In genomic region chr2:210617732-210618330, GRCh38 we compare ENCODE assay signal across 9 cellular contexts.
DNase-seq lines count a peak whose midpoint lies in the region; ATAC-seq and TF ChIP-seq lines count a peak whose summit lies in the region.
"Had no signal": no experiment of that assay in that cellular context is flagged by ENCODE, and none has a peak within 500 bp of the region (broad histone marks: within the 10 kb centered on the region; RNA-seq: fewer than 3 reads in every experiment).

No MANE protein-coding gene starts in this region.

- no peaks in the 10 kb centered on the region for H3K36me3 ChIP-seq in osteoblast (ENCODE audit: insufficient read depth, low read length)

- no peaks in the 10 kb centered on the region for H3K36me3 Mint-ChIP-seq in activated CD8-positive, alpha-beta memory T cell treated with anti-CD3 and anti-CD28 coated beads, Interleukin-2, amount 10 ng/mL, durations not matched to agents 7 days and 5 days
- H3K36me3 Mint-ChIP-seq: naive thymus-derived CD8-positive, alpha-beta T cell had no signal

- no peak overlapping the region for H3K27ac ChIP-seq in HL-60 (replicated peaks)
- H3K27ac ChIP-seq in osteoblast (ENCODE audit: low read depth, low read length) = no peak overlapping the region

- no peaks in the 10 kb centered on the region for H3K27me3 Mint-ChIP-seq in activated CD8-positive, alpha-beta memory T cell treated with anti-CD3 and anti-CD28 coated beads, Interleukin-2, amount 10 ng/mL, durations not matched to agents 7 days and 5 days

- H3K4me3 Mint-ChIP-seq in activated CD8-positive, alpha-beta memory T cell treated with anti-CD3 and anti-CD28 coated beads, Interleukin-2, amount 10 ng/mL, durations not matched to agents 7 days and 5 days = no peak overlapping the region
- H3K4me3 Mint-ChIP-seq: naive thymus-derived CD8-positive, alpha-beta T cell had no signal

- no peak overlapping the region for H3K27ac Mint-ChIP-seq in activated CD8-positive, alpha-beta memory T cell treated with anti-CD3 and anti-CD28 coated beads, Interleukin-2, amount 10 ng/mL, durations not matched to agents 7 days and 5 days
- H3K27ac Mint-ChIP-seq: naive thymus-derived CD8-positive, alpha-beta T cell had no signal

- CTCF ChIA-PET in activated CD8-positive, alpha-beta memory T cell treated with anti-CD3 and anti-CD28 coated beads, Interleukin-2, amount 10 ng/mL, durations not matched to agents 7 days and 5 days (lab: Charles Lee) = interaction anchor here (0.7 to 0.9 kb wide), 2 partner anchors 18 to 540 kb away, joined by 3 to 4 read pairs; no protein-coding TSS in a partner anchor

- H2AFZ ChIP-seq in osteoblast (ENCODE audit: low read length) = no peak overlapping the region

- TF ChIP-seq CTCF in GM20000 (IDR thresholded peaks at IDR 0.05; ENCODE audit: extremely low read depth, missing control alignments) (no peak), HL-60 (IDR thresholded peaks at IDR 0.05; ENCODE audit: insufficient read depth, low read length) (peak; percentile 15), osteoblast (IDR thresholded peaks at IDR 0.05; ENCODE audit: extremely low read depth, low read depth, low read length) (peak; percentile 69)

- ATAC-seq in activated CD8-positive, alpha-beta memory T cell treated with anti-CD3 and anti-CD28 coated beads, Interleukin-2, amount 10 ng/mL, durations not matched to agents 7 days and 5 days = no peak
- ATAC-seq: naive thymus-derived CD8-positive, alpha-beta T cell had no signal

- no peaks in the 10 kb centered on the region for H3K79me2 ChIP-seq in osteoblast (ENCODE audit: insufficient read depth, low read length)

- H3K9me3 ChIP-seq in osteoblast (ENCODE audit: low read depth, low read length) = no peaks in the 10 kb centered on the region

- H3K9me3 Mint-ChIP-seq in activated CD8-positive, alpha-beta memory T cell treated with anti-CD3 and anti-CD28 coated beads, Interleukin-2, amount 10 ng/mL, durations not matched to agents 7 days and 5 days (ENCODE audit: low read depth) = no peaks in the 10 kb centered on the region

- no peaks in the 10 kb centered on the region for H3K4me1 Mint-ChIP-seq in activated CD8-positive, alpha-beta memory T cell treated with anti-CD3 and anti-CD28 coated beads, Interleukin-2, amount 10 ng/mL, durations not matched to agents 7 days and 5 days
- H3K4me1 Mint-ChIP-seq: naive thymus-derived CD8-positive, alpha-beta T cell had no signal

- H3K4me3 ChIP-seq in HL-60 (replicated peaks; ENCODE audit: insufficient read depth, low read length) (no peak overlapping the region), osteoblast (ENCODE audit: insufficient read depth, low read length) (no peak overlapping the region)

- H3K27me3 ChIP-seq in HL-60 (ENCODE audit: insufficient read depth, poor library complexity, severe bottlenecking) = no peaks in the 10 kb centered on the region
- no peaks in the 10 kb centered on the region for H3K27me3 ChIP-seq in osteoblast (ENCODE audit: insufficient read depth, low read length)

- DNase-seq in DMS114 treated with DMSO at 0.1 percent for 48 hours (lab: John Stamatoyannopoulos, UW; ENCODE audit: unreplicated experiment) (peak; percentile 29), GM20000 (ENCODE audit: low spot score) (peak; percentile 31), HL-60 (ENCODE audit: low read depth in 1 of 2, low spot score in 1 of 2) (peak; percentile 4 to 41), NCI-H748 treated with DMSO at 0.1 percent for 48 hours (lab: John Stamatoyannopoulos, UW) (peak; percentile 86), dermis microvascular lymphatic vessel endothelial cell (ENCODE audit: low read depth in 2 of 2) (peak; percentile 15 to 41), osteoblast (ENCODE audit: insufficient read length, low spot score, missing footprints) (no peak)
- no peak for DNase-seq in effector CD4-positive, alpha-beta T cell
- DNase-seq in activated CD8-positive, alpha-beta memory T cell treated with anti-CD3 and anti-CD28 coated beads, Interleukin-2, amount 10 ng/mL, durations not matched to agents 7 days and 5 days = no peak

- H4K20me1 ChIP-seq in osteoblast (ENCODE audit: insufficient read depth, low read length) = no peaks in the 10 kb centered on the region

- H3K4me2 ChIP-seq in osteoblast (ENCODE audit: insufficient read depth, low read length) = no peak overlapping the region

- no peaks in the 10 kb centered on the region for H3K4me1 ChIP-seq in osteoblast (ENCODE audit: insufficient read depth, low read length)

Comparison
In these comparisons a context has a peak if more than half of its experiments do, and no peak if none do; other contexts are left out.
1. DNase-seq: peak in DMS114 treated with DMSO at 0.1 percent for 48 hours (single experiment), GM20000 (single experiment), HL-60 (2 of 2), NCI-H748 treated with DMSO at 0.1 percent for 48 hours (single experiment) and dermis microvascular lymphatic vessel endothelial cell (2 of 2); none in osteoblast (single experiment), effector CD4-positive, alpha-beta T cell (single experiment) and activated CD8-positive, alpha-beta memory T cell treated with anti-CD3 and anti-CD28 coated beads, Interleukin-2, amount 10 ng/mL, durations not matched to agents 7 days and 5 days (single experiment).